Comparison of ENCODE assay signal across 12 cellular contexts in the genomic region with DNA sequence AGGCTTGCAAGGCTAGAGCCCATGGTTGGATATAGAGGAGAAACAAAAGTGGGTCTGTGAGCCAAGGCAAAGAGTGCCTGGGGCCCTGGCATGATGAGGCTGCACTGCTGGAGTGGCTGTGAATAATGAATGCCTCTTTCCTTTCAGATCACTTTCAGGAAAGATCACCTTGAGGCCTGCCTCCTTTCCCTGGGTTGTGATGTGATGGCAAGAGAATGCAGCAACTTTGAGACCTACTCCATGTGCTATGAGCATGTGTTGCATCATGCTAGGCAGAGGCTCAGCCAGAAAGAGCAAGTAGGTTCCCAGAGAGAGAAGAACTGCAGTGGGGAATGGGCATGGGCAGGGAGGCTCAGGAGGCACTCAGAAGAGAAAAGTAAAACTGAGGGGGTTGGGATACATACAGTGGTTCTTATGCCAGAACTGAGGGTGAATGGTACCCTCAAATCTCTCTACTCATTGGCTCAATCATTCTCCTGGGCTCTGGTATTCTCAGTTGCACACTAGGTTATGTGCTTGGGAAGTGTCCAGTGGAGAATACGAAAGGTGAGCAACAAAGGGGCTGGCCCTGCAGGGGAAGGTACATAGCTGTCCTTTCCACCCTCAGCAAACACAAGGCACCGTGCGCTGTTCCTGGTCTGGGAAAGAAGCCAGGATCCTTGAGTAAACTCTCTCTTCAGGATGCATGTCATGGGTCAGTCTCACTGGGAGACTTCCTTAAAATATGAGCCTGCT. TPM values are rescaled to one million over a fixed set of nuclear protein-coding genes. Genes with fewer than 3 reads are reported as not detected.
DNase-seq lines count a peak whose midpoint lies in the region; ATAC-seq and TF ChIP-seq lines count a peak whose summit lies in the region.
"Had no signal": no experiment of that assay in that cellular context is flagged by ENCODE, and none has a peak within 500 bp of the region (broad histone marks: within the 10 kb centered on the region; RNA-seq: fewer than 3 reads in every experiment).

No MANE protein-coding gene starts in this region.

- peaks cover 4% of the 10 kb centered on the region for H3K9me3 Mint-ChIP-seq in nephron progenitor cell
- H3K9me3 Mint-ChIP-seq in natural killer cell: no peaks in the 10 kb centered on the region

- TF ChIP-seq CTCF in epithelial cell of esophagus (IDR thresholded peaks at IDR 0.05; ENCODE audit: insufficient read depth, low read depth, low read length, missing control alignments): no peak
- no peak for TF ChIP-seq CTCF in nephron progenitor cell (IDR thresholded peaks at IDR 0.05)
- no peak for TF ChIP-seq CTCF in natural killer cell (IDR thresholded peaks at IDR 0.05)
- no peak for TF ChIP-seq CTCF in omental fat pad (IDR thresholded peaks at IDR 0.05)

- DNase-seq in ELF-1 (ENCODE audit: low read depth, low spot score) (peak; percentile 70), NCI-H460 (ENCODE audit: extremely low read depth, low read depth) (peak; percentile 17), epithelial cell of esophagus (ENCODE audit: low read depth) (peak; percentile 90), nephron progenitor cell (no peak), G401 (ENCODE audit: low spot score) (no peak), natural killer cell (no peak), omental fat pad (ENCODE audit: low spot score) (no peak), RPMI8226 (no peak)
- DNase-seq: activated CD4-positive, CD25-positive, alpha-beta regulatory T cell treated with anti-CD3 and anti-CD28 coated beads, Interleukin-2, amount 50 U/mL, for 72 hours; activated naive CD8-positive, alpha-beta T cell treated with anti-CD3 and anti-CD28 coated beads, Interleukin-2, amount 10 ng/mL, durations not matched to agents 7 days and 5 days; stimulated activated CD4-positive, alpha-beta T cell treated with anti-CD3 and anti-CD28 coated beads, Interleukin-1b, Interleukin-23, amount 100 ng/mL, for 48 hours; substantia nigra had no signal

- H3K27ac Mint-ChIP-seq in nephron progenitor cell: peak overlapping the region; percentile 57
- no peak overlapping the region for H3K27ac Mint-ChIP-seq in natural killer cell

- ATAC-seq in natural killer cell (no peak), omental fat pad (ENCODE audit: low FRiP score) (no peak)

- H3K4me1 Mint-ChIP-seq in nephron progenitor cell (peaks cover 8% of the 10 kb centered on the region), natural killer cell (peaks cover 19 to 29% of the 10 kb centered on the region in 2 donors)

- H3K4me3 Mint-ChIP-seq in nephron progenitor cell (no peak overlapping the region), natural killer cell (no peak overlapping the region)
- H3K4me3 Mint-ChIP-seq: activated naive CD8-positive, alpha-beta T cell treated with anti-CD3 and anti-CD28 coated beads, Interleukin-2, amount 10 ng/mL, durations not matched to agents 7 days and 5 days had no signal

- H3K27me3 Mint-ChIP-seq in nephron progenitor cell (ENCODE audit: low read depth, poor library complexity) (peaks cover 2% of the 10 kb centered on the region), natural killer cell (ENCODE audit: low read depth in 2 of 2) (no peaks in the 10 kb centered on the region)

- intact Hi-C loops in natural killer cell (cut with micrococcal nuclease): no loop called here

- H3K4me3 ChIP-seq in epithelial cell of esophagus (ENCODE audit: low read length): no peak overlapping the region

- in situ Hi-C loops in G401 (cut with HindIII; ENCODE audit: low sequenced_read_pairs): no loop called here

- peaks cover 5% of the 10 kb centered on the region for H3K36me3 Mint-ChIP-seq in nephron progenitor cell (ENCODE audit: low read depth)
- H3K36me3 Mint-ChIP-seq in natural killer cell: no peaks in the 10 kb centered on the region

RNA-seq across cellular contexts. Expression of a gene that starts 45.9 kb away (rescaled TPM):
- 94.3 and 98.5 TPM in 2 replicates for total RNA-seq in NCI-H460 (2014; rRNA removed; shearing (Covaris generic))
- 113 and 157 TPM in 2 replicates for polyA plus RNA-seq in NCI-H460 (2014; cell fraction: nucleus; rRNA removed)
- 153 and 190 TPM in 2 replicates for total RNA-seq in G401 (2014; rRNA removed; shearing (Covaris generic))
- total RNA-seq in natural killer cell (100 to 1,000 TPM; 352 to 457 (median 427) TPM), omental fat pad (100 to 1,000 TPM; 146 to 273 (median 236) TPM)

Comparison
In these comparisons a context has a peak if more than half of its experiments do, and no peak if none do; other contexts are left out.
1. DNase-seq: peak in ELF-1 (single experiment), NCI-H460 (single experiment) and epithelial cell of esophagus (single experiment); none in nephron progenitor cell (single experiment), G401 (single experiment), natural killer cell (single experiment), omental fat pad (single experiment) and RPMI8226 (single experiment).